In the genomic region with DNA sequence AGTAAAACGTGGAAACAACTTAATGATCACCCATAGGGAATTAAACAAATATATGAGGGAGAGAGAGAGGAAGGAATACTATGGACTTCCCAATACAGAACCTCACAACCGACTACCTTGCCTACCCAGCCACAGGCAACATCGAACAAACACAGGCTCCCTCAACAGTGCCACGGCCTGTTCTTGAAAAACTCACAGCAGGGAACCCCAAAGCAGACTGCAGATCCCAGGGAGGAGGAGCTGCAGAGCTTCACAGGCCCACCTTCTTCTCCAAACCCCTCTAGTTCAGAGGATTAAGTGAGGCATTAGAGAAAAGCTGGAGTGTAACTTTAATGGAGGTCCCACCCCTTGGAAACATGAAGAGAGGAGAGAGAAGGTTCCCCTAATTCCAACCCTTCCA, we compare ENCODE assay signal across 39 cellular contexts.
"Had no signal": no experiment of that assay in that cellular context is flagged by ENCODE, and none has a peak within 500 bp of the region (broad histone marks: within the 10 kb centered on the region; RNA-seq: fewer than 3 reads in every experiment).

No MANE protein-coding gene starts in this region.

- ATAC-seq: activated CD8-positive, alpha-beta T cell treated with anti-CD3 and anti-CD28 coated beads for 36 hours; activated T-cell treated with anti-CD3 and anti-CD28 coated beads, Interleukin-2, amount 50 U/mL, for 72 hours; activated T-helper 17 cell treated with anti-CD3 and anti-CD28 coated beads, Interleukin-2, amount 50 U/mL, for 72 hours; Right ventricle myocardium inferior; SK-N-SH treated with all-trans-retinoic acid at 6 μM for 48 hours had no signal

- H3K4me3 ChIP-seq: MG63, PC-9 had no signal

- H3K4me1 Mint-ChIP-seq: activated T-helper 17 cell treated with anti-CD3 and anti-CD28 coated beads, Interleukin-2, amount 50 U/mL, for 72 hours had no signal

- H3K36me3 Mint-ChIP-seq: activated naive CD8-positive, alpha-beta T cell treated with anti-CD3 and anti-CD28 coated beads for 36 hours had no signal

- DNase-seq: activated CD4-positive, alpha-beta T cell treated with anti-CD3 and anti-CD28 coated beads for 1 hour; activated CD4-positive, alpha-beta T cell treated with anti-CD3 and anti-CD28 coated beads for 48 hours; activated CD4-positive, alpha-beta T cell treated with anti-CD3 and anti-CD28 coated beads, Interleukin-2, amount 50 U/mL, for 4 hours; activated CD4-positive, CD25-positive, alpha-beta regulatory T cell; activated CD8-positive, alpha-beta T cell treated with anti-CD3 and anti-CD28 coated beads for 36 hours; activated effector memory CD4-positive, alpha-beta T cell treated with anti-CD3 and anti-CD28 coated beads, Interleukin-2, amount 50 U/mL, for 16 hours; activated naive CD4-positive, alpha-beta T cell; activated naive CD4-positive, alpha-beta T cell treated with anti-CD3 and anti-CD28 coated beads, Interleukin-2, amount 50 U/mL, for 16 hours; activated naive CD8-positive, alpha-beta T cell treated with anti-CD3 and anti-CD28 coated beads for 36 hours; activated T-cell treated with anti-CD3 and anti-CD28 coated beads, Interleukin-2, amount 50 U/mL, for 1 hour; activated T-cell treated with anti-CD3 and anti-CD28 coated beads, Interleukin-2, amount 50 U/mL, for 72 hours; amniotic stem cell; aorta; brain microvascular endothelial cell; central memory CD4-positive, alpha-beta T cell; Kasumi-1; KBM-7; MG63; NCI-H1048; NCI-H1105 treated with DMSO at 0.1 percent for 48 hours; NCI-H1436; NCI-H1694; NCI-H1930; NCI-H2081 treated with DMSO at 0.1 percent for 48 hours; NCI-H226; NCI-H446 treated with DMSO at 0.1 percent for 48 hours; NCI-H524; NCI-H69; NK-92 treated with Interleukin-12 subunit alpha and Interleukin-12 subunit beta, amount 100 ng/mL, for 24 hours; PC-9; SIG-M5; T-helper 1 cell; T-helper 2 cell; T-helper 9 cell had no signal

- H3K4me3 Mint-ChIP-seq: activated CD8-positive, alpha-beta T cell treated with anti-CD3 and anti-CD28 coated beads for 36 hours; activated naive CD8-positive, alpha-beta T cell treated with anti-CD3 and anti-CD28 coated beads for 36 hours; activated T-cell treated with anti-CD3 and anti-CD28 coated beads, Interleukin-2, amount 50 U/mL, for 72 hours; activated T-helper 17 cell treated with anti-CD3 and anti-CD28 coated beads, Interleukin-2, amount 50 U/mL, for 72 hours had no signal

- H3K36me3 ChIP-seq: brain microvascular endothelial cell, MG63 had no signal

- H3K27ac Mint-ChIP-seq: activated CD8-positive, alpha-beta T cell treated with anti-CD3 and anti-CD28 coated beads for 36 hours; activated naive CD8-positive, alpha-beta T cell treated with anti-CD3 and anti-CD28 coated beads for 36 hours; activated T-cell treated with anti-CD3 and anti-CD28 coated beads, Interleukin-2, amount 50 U/mL, for 72 hours; activated T-helper 17 cell treated with anti-CD3 and anti-CD28 coated beads, Interleukin-2, amount 50 U/mL, for 72 hours had no signal

- H3K27me3 ChIP-seq: brain microvascular endothelial cell, MG63 had no signal

- H3K27ac ChIP-seq: brain microvascular endothelial cell, PC-9, RWPE1, VCaP had no signal
